ENCODE assay signal across 1 cellular context in the genomic region with DNA sequence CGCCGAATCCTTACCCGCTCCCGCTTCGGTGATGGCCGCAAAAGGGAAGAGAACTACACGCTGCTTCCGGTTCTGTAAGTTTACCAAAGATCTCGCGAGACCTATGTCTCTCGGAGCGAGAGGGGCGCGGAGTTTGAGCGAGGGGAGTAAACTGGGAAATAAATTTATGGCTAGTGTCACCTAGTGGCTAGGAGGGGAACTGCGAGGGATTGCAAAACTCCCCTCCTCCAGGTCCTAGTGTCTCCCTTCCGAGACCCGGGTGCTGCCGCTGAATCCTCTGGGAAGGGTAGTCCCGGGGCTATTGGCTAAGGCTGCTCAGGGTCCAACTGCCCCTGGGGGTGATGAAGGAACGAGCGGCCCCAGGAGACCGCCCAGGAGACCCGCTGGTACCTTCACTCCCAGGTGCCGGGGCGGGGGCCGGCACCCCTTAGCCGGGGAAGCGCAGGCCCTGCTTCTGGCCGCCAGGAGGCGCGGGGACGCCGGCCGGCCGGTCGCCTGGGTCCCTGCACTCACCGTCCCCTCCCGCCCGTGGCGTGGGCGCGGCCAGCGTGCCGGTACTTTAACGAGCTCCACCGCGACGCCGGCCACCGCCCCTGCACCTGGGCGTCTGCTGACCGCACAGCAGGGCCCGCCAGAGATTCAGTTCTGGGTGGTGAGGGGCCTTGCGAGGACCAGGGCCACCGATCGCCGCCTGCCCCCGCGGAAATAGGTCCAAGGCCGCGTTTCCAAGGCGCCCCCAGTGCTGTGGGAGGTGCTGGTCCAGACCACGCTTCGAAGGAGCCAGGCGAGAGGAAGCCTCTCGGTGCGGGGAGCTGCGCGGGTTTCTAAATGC.
TF ChIP-seq lines count a peak whose summit lies in the region.

A gene (minus strand): TSS at position 51 of the 832 bp plus-strand sequence. CDS start 883 bp downstream, outside the sequence.

TF ChIP-seq in SK-N-SH treated with all-trans-retinoic acid at 6 μM for 48 hours, 23 proteins besides CTCF, POLR2A, EP300 and RAD21 (continued from another document):
- TF ChIP-seq, protein P1, sequence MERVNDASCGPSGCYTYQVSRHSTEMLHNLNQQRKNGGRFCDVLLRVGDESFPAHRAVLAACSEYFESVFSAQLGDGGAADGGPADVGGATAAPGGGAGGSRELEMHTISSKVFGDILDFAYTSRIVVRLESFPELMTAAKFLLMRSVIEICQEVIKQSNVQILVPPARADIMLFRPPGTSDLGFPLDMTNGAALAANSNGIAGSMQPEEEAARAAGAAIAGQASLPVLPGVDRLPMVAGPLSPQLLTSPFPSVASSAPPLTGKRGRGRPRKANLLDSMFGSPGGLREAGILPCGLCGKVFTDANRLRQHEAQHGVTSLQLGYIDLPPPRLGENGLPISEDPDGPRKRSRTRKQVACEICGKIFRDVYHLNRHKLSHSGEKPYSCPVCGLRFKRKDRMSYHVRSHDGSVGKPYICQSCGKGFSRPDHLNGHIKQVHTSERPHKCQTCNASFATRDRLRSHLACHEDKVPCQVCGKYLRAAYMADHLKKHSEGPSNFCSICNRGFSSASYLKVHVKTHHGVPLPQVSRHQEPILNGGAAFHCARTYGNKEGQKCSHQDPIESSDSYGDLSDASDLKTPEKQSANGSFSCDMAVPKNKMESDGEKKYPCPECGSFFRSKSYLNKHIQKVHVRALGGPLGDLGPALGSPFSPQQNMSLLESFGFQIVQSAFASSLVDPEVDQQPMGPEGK (CRISPR knock-in tag; IDR thresholded peaks at IDR 0.05; ENCODE audit: borderline replicate concordance), result peak; percentile 25; the same call in 1 of the 2 replicates
- TF ChIP-seq ZFP3 (CRISPR knock-in tag; IDR thresholded peaks at IDR 0.05), result 0 out of 2 replicates have a peak, but pooled peaks have one; percentile 10
- no peak for TF ChIP-seq OSR1 (CRISPR knock-in tag; IDR thresholded peaks at IDR 0.05)
- no peak for TF ChIP-seq ZNF565 (CRISPR knock-in tag; conservative IDR thresholded peaks at IDR 0.05; ENCODE audit: low read depth)
- TF ChIP-seq GLIS3 (CRISPR knock-in tag; IDR thresholded peaks at IDR 0.05), result no peak
- TF ChIP-seq PPARA (CRISPR knock-in tag; IDR thresholded peaks at IDR 0.05; ENCODE audit: borderline replicate concordance), result no peak
- TF ChIP-seq RARB (CRISPR knock-in tag; IDR thresholded peaks at IDR 0.05), result no peak
